In genomic region chr2:237699870-237700582, GRCh38 we compare ENCODE assay signal across 8 cellular contexts.
A peak's percentile ranks its signal among the peaks of the same experiment; 100 is the strongest.
DNase-seq lines count a peak whose midpoint lies in the region; ATAC-seq, FAIRE-seq and TF ChIP-seq lines count a peak whose summit lies in the region.

No MANE protein-coding gene starts in this region.

- DNase-seq in GM23338 (ENCODE audit: low spot score), result peak; percentile 7
- DNase-seq in RWPE2 (ENCODE audit: low spot score), result no peak
- DNase-seq in foreskin melanocyte, result peak; percentile 84
- peak; percentile 52 for DNase-seq in retina
- DNase-seq in H54 (ENCODE audit: insufficient read length, low spot score), result no peak
- no peak for DNase-seq in activated gamma-delta T cell (lab: John Stamatoyannopoulos, UW)
- no peak for DNase-seq in GM13976 (ENCODE audit: low spot score)
- DNase-seq in NCI-H446 (lab: John Stamatoyannopoulos, UW), result no peak

- H3K36me3 ChIP-seq in GM23338 (ENCODE audit: insufficient read depth), result no peaks in the 10 kb centered on the region
- peaks cover 6% of the 10 kb centered on the region for H3K36me3 ChIP-seq in RWPE2 (ENCODE audit: low read depth)

- H3K4me1 Mint-ChIP-seq in GM23338, result peaks cover 90% of the 10 kb centered on the region

- no peaks in the 10 kb centered on the region for H3K9me3 ChIP-seq in RWPE2 (ENCODE audit: severe bottlenecking)

- ATAC-seq in GM23338, result no peak
- ATAC-seq in RWPE2 (ENCODE audit: low read depth), result no peak

- no peaks in the 10 kb centered on the region for H3K9me3 Mint-ChIP-seq in GM23338

- in situ Hi-C loops in GM13976 (cut with MboI; ENCODE audit: low sequenced_read_pairs, unreplicated experiment), result no loop called here

- H3K27ac ChIP-seq in GM23338 (ENCODE audit: low read depth), result peak overlapping the region; percentile 99
- peak overlapping the region; percentile 57 for H3K27ac ChIP-seq in RWPE2 (ENCODE audit: poor library complexity, severe bottlenecking)

- peaks cover 26% of the 10 kb centered on the region; the same call in 1 of the 2 replicates for H3F3A ChIP-seq in GM23338 (replicated peaks; ENCODE audit: low read depth)

- H3K4me2 ChIP-seq in GM23338, result peak overlapping the region; percentile 81

- H3K9me2 ChIP-seq in GM23338 (ENCODE audit: insufficient read depth), result no peaks in the 10 kb centered on the region

- TF ChIP-seq POLR2A in H54 (IDR thresholded peaks at IDR 0.05; ENCODE audit: low read depth, low read length), result no peak

- H2AFZ ChIP-seq in GM23338, result no peak overlapping the region

- H3K4me1 ChIP-seq in GM23338 (ENCODE audit: insufficient read depth) (peaks cover 95% of the 10 kb centered on the region), RWPE2 (ENCODE audit: insufficient read depth, poor library complexity, severe bottlenecking) (peaks cover 75% of the 10 kb centered on the region)

- no peaks in the 10 kb centered on the region for H3K27me3 ChIP-seq in GM23338 (ENCODE audit: insufficient read depth)
- no peaks in the 10 kb centered on the region for H3K27me3 ChIP-seq in RWPE2 (ENCODE audit: insufficient read depth, poor library complexity, severe bottlenecking)

- no peak overlapping the region; the same call in 2 of the 3 replicates for H3K4me3 Mint-ChIP-seq in GM23338

- FAIRE-seq in H54 (lab: Jason Lieb, UNC), result no peak

- H4K20me1 ChIP-seq in GM23338 (replicated peaks; ENCODE audit: insufficient read depth), result peaks cover 28% of the 10 kb centered on the region

- H3K79me2 ChIP-seq in GM23338 (replicated peaks; ENCODE audit: insufficient read depth), result peaks cover 98% of the 10 kb centered on the region

- no peaks in the 10 kb centered on the region; the same call in 2 of the 3 replicates for H3K36me3 Mint-ChIP-seq in GM23338 (ENCODE audit: low read depth)

- peak overlapping the region; percentile 97 for H3K27ac Mint-ChIP-seq in GM23338

- TF ChIP-seq CTCF in GM23338 (conservative IDR thresholded peaks at IDR 0.05; ENCODE audit: low read depth in 2 of 2) (no peak), RWPE2 (IDR thresholded peaks at IDR 0.05; ENCODE audit: poor library complexity, severe bottlenecking) (no peak), GM13976 (IDR thresholded peaks at IDR 0.05; ENCODE audit: borderline replicate concordance, control extremely low read depth, extremely low read depth, insufficient read depth, missing control alignments) (no peak)

- H3K4me3 ChIP-seq in GM23338, result no peak overlapping the region
- no peak overlapping the region for H3K4me3 ChIP-seq in RWPE2 (ENCODE audit: severe bottlenecking)

- peaks cover 13% of the 10 kb centered on the region for H3K27me3 Mint-ChIP-seq in GM23338 (ENCODE audit: insufficient read depth, low read depth, poor library complexity)

TF ChIP-seq in GM23338, 12 proteins besides CTCF, POLR2A, EP300 and RAD21:
- TF ChIP-seq ZNF331 (CRISPR knock-in tag; IDR thresholded peaks at IDR 0.05; ENCODE audit: low read depth) (no peak), ETS1 (IDR thresholded peaks at IDR 0.05) (no peak), STAT1 (IDR thresholded peaks at IDR 0.05; ENCODE audit: unreplicated experiment) (no peak), POLR2AphosphoS5 (IDR thresholded peaks at IDR 0.05; ENCODE audit: low read depth) (no peak), ZNF114 (CRISPR knock-in tag; IDR thresholded peaks at IDR 0.05) (no peak), EZH2phosphoT487 (IDR thresholded peaks at IDR 0.05; ENCODE audit: unreplicated experiment) (no peak), CREB1 (CRISPR knock-in tag; IDR thresholded peaks at IDR 0.05; ENCODE audit: low read depth) (no peak), EZH2 (IDR thresholded peaks at IDR 0.05; ENCODE audit: low read depth, unreplicated experiment) (no peak)
TF ChIP-seq in GM23338: peak in this region for 0.

Comparison
In these comparisons a context has a peak if more than half of its experiments do, and no peak if none do; other contexts are left out.
1. DNase-seq: peak in GM23338 (single experiment), foreskin melanocyte (single experiment) and retina (single experiment); none in RWPE2 (single experiment), H54 (single experiment), activated gamma-delta T cell (single experiment), GM13976 (single experiment) and NCI-H446 (0 of 2).